In the genomic region with DNA sequence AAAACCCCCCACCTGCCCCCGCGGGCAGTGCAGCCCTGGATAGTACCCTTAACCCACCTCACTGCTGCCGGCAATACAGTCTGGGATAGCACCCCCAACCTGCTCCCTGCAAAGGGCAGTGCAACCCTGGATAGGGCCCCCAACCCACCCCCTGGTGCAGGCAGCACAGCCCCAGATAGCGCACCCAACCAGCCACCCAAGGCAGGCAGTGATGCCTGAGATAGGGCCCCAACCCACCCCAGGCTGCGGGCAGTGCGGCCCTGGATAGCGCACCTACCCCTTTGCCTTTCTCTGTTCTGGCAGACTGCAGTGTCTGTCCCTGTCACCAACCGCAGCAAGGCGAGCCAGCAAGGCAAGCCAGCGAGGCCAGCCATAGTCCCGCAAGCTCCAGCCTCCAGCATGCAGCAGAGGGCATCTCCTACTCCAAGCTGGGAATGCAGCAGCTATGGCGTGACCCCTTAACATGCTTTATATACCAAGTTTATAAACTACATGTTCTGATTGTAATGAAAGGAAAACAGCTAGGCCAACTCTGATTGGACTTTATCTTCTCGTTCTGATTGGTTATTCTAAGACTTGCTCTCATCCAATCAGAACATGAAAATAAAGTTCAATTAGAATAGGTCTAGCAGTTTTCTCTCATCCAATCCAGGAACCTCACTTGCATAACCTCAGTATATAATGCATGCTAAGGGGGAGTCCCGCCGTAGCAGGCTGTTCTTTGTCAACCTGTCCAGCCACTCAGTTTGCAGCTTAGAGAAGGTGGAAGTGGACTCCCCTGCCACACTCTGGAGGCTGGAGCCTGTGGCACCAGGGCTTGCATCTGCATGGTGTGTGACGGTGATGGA, we compare ENCODE assay signal across 24 cellular contexts. TPM values are rescaled to one million over a fixed set of nuclear protein-coding genes. Genes with fewer than 3 reads are reported as not detected.
DNase-seq lines count a peak whose midpoint lies in the region; ATAC-seq and TF ChIP-seq lines count a peak whose summit lies in the region.
"Had no signal": no experiment of that assay in that cellular context is flagged by ENCODE, and none has a peak within 500 bp of the region (broad histone marks: within the 10 kb centered on the region; RNA-seq: fewer than 3 reads in every experiment).

No MANE protein-coding gene starts in this region.

- H3K27ac Mint-ChIP-seq in stimulated activated naive B cell treated with anti-CD40 and anti-IgM and Interleukin-4, amounts not matched to agents 10 μg/mL and 1 μg/mL and 100 μg/mL, for 72 hours: no peak overlapping the region
- H3K27ac Mint-ChIP-seq: dendritic cell treated with granulocyte-macrophage colony-stimulating factor and Interleukin-4, amounts not matched to agents 40 ng/mL and 50 ng/mL, for 4 days had no signal

- no peaks in the 10 kb centered on the region for H3K36me3 Mint-ChIP-seq in stimulated activated naive B cell treated with anti-CD40 and anti-IgM and Interleukin-4, amounts not matched to agents 10 μg/mL and 1 μg/mL and 100 μg/mL, for 72 hours

- peaks cover 0 to 2% of the 10 kb centered on the region in 2 donors for H3K4me1 Mint-ChIP-seq in stimulated activated naive B cell treated with anti-CD40 and anti-IgM and Interleukin-4, amounts not matched to agents 10 μg/mL and 1 μg/mL and 100 μg/mL, for 72 hours

- peaks cover 4 to 5% of the 10 kb centered on the region in 2 donors for H3K27me3 Mint-ChIP-seq in stimulated activated naive B cell treated with anti-CD40 and anti-IgM and Interleukin-4, amounts not matched to agents 10 μg/mL and 1 μg/mL and 100 μg/mL, for 72 hours
- H3K27me3 Mint-ChIP-seq: dendritic cell treated with granulocyte-macrophage colony-stimulating factor and Interleukin-4, amounts not matched to agents 40 ng/mL and 50 ng/mL, for 4 days had no signal

- DNase-seq in DMS153 (lab: John Stamatoyannopoulos, UW): peak; percentile 30
- DNase-seq in DMS153 treated with DMSO at 0.1 percent for 48 hours (lab: John Stamatoyannopoulos, UW; ENCODE audit: unreplicated experiment): no peak
- DNase-seq in NCI-H2196 treated with DMSO at 0.1 percent for 48 hours (lab: John Stamatoyannopoulos, UW; ENCODE audit: unreplicated experiment): peak; percentile 31
- no peak for DNase-seq in stimulated activated naive B cell treated with anti-CD40 and anti-IgM and Interleukin-4, amounts not matched to agents 10 μg/mL and 1 μg/mL and 100 μg/mL, for 72 hours
- no peak for DNase-seq in NK-92 (lab: John Stamatoyannopoulos, UW; ENCODE audit: unreplicated experiment)
- no peak for DNase-seq in Right ventricle myocardium inferior (ENCODE audit: missing footprints)
- DNase-seq: activated CD4-positive, alpha-beta T cell treated with anti-CD3 and anti-CD28 coated beads, Interleukin-2, amount 50 U/mL, for 48 hours; activated gamma-delta T cell; amniotic stem cell; foreskin fibroblast; GOT3; islet precursor cell; NCI-H1105 treated with DMSO at 0.1 percent for 48 hours; NCI-H2081 treated with DMSO at 0.1 percent for 48 hours; NCI-H69; retina; uterus had no signal

- intact Hi-C loops in Right ventricle myocardium inferior (cut with DNase I): loop anchor here (10.0 kb wide), 1 partner anchor 175 kb away; no protein-coding TSS in a partner anchor

- no peaks in the 10 kb centered on the region for H3K9me3 Mint-ChIP-seq in stimulated activated naive B cell treated with anti-CD40 and anti-IgM and Interleukin-4, amounts not matched to agents 10 μg/mL and 1 μg/mL and 100 μg/mL, for 72 hours
- H3K9me3 Mint-ChIP-seq: dendritic cell treated with granulocyte-macrophage colony-stimulating factor and Interleukin-4, amounts not matched to agents 40 ng/mL and 50 ng/mL, for 4 days had no signal

- peak; percentile 80 for ATAC-seq in SK-N-SH treated with all-trans-retinoic acid at 6 μM for 48 hours
- peak; percentile 55 to 59 for ATAC-seq in stimulated activated naive B cell treated with anti-CD40 and anti-IgM and Interleukin-4, amounts not matched to agents 10 μg/mL and 1 μg/mL and 100 μg/mL, for 72 hours (replicated peaks)
- no peak for ATAC-seq in GM19452 (IDR thresholded peaks at IDR 0.05; ENCODE audit: unreplicated experiment)
- no peak for ATAC-seq in Right ventricle myocardium inferior

- no peak overlapping the region for H3K4me3 Mint-ChIP-seq in stimulated activated naive B cell treated with anti-CD40 and anti-IgM and Interleukin-4, amounts not matched to agents 10 μg/mL and 1 μg/mL and 100 μg/mL, for 72 hours
- H3K4me3 Mint-ChIP-seq: dendritic cell treated with granulocyte-macrophage colony-stimulating factor and Interleukin-4, amounts not matched to agents 40 ng/mL and 50 ng/mL, for 4 days had no signal

TF ChIP-seq in SK-N-SH treated with all-trans-retinoic acid at 6 μM for 48 hours, 23 proteins besides CTCF, POLR2A, EP300 and RAD21:
- no peak for TF ChIP-seq PATZ1 (CRISPR knock-in tag; IDR thresholded peaks at IDR 0.05; ENCODE audit: borderline replicate concordance)
- TF ChIP-seq RARB (CRISPR knock-in tag; IDR thresholded peaks at IDR 0.05): no peak
- no peak for TF ChIP-seq GLIS3 (CRISPR knock-in tag; IDR thresholded peaks at IDR 0.05)
- TF ChIP-seq, protein P1, sequence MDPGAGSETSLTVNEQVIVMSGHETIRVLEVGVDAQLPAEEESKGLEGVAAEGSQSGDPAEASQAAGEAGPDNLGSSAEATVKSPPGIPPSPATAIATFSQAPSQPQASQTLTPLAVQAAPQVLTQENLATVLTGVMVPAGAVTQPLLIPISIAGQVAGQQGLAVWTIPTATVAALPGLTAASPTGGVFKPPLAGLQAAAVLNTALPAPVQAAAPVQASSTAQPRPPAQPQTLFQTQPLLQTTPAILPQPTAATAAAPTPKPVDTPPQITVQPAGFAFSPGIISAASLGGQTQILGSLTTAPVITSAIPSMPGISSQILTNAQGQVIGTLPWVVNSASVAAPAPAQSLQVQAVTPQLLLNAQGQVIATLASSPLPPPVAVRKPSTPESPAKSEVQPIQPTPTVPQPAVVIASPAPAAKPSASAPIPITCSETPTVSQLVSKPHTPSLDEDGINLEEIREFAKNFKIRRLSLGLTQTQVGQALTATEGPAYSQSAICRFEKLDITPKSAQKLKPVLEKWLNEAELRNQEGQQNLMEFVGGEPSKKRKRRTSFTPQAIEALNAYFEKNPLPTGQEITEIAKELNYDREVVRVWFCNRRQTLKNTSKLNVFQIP (CRISPR knock-in tag; IDR thresholded peaks at IDR 0.05; ENCODE audit: borderline replicate concordance, low read depth): no peak
- TF ChIP-seq, protein P2, sequence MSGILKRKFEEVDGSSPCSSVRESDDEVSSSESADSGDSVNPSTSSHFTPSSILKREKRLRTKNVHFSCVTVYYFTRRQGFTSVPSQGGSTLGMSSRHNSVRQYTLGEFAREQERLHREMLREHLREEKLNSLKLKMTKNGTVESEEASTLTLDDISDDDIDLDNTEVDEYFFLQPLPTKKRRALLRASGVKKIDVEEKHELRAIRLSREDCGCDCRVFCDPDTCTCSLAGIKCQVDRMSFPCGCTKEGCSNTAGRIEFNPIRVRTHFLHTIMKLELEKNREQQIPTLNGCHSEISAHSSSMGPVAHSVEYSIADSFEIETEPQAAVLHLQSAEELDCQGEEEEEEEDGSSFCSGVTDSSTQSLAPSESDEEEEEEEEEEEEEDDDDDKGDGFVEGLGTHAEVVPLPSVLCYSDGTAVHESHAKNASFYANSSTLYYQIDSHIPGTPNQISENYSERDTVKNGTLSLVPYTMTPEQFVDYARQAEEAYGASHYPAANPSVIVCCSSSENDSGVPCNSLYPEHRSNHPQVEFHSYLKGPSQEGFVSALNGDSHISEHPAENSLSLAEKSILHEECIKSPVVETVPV (CRISPR knock-in tag; IDR thresholded peaks at IDR 0.05): no peak
- no peak for TF ChIP-seq ZFP3 (CRISPR knock-in tag; IDR thresholded peaks at IDR 0.05)
- no peak for TF ChIP-seq CSDC2 (CRISPR knock-in tag; IDR thresholded peaks at IDR 0.05)
- TF ChIP-seq ZNF70 (CRISPR knock-in tag; IDR thresholded peaks at IDR 0.05): no peak
- no peak for TF ChIP-seq ISL1 (CRISPR knock-in tag; IDR thresholded peaks at IDR 0.05)
- no peak for TF ChIP-seq CREB5 (CRISPR knock-in tag; IDR thresholded peaks at IDR 0.05; ENCODE audit: low read depth)
- TF ChIP-seq TCF4 (CRISPR knock-in tag; IDR thresholded peaks at IDR 0.05; ENCODE audit: borderline replicate concordance): no peak
- no peak for TF ChIP-seq ARNTL (CRISPR knock-in tag; IDR thresholded peaks at IDR 0.05; ENCODE audit: borderline replicate concordance, low read depth)
- TF ChIP-seq SNAI2 (CRISPR knock-in tag; IDR thresholded peaks at IDR 0.05): no peak
- TF ChIP-seq ESRRG (CRISPR knock-in tag; IDR thresholded peaks at IDR 0.05): no peak
- TF ChIP-seq TOX (CRISPR knock-in tag; IDR thresholded peaks at IDR 0.05; ENCODE audit: borderline replicate concordance): no peak
- TF ChIP-seq ZNF565 (CRISPR knock-in tag; conservative IDR thresholded peaks at IDR 0.05; ENCODE audit: low read depth): no peak
- TF ChIP-seq ZNF8 (CRISPR knock-in tag; IDR thresholded peaks at IDR 0.05): no peak
- TF ChIP-seq PPARA (CRISPR knock-in tag; IDR thresholded peaks at IDR 0.05; ENCODE audit: borderline replicate concordance): no peak

RNA-seq across cellular contexts. Expression of gene ANKRD62, which starts 34.1 kb away (rescaled TPM):
- total RNA-seq in Right ventricle myocardium inferior: not detected
- total RNA-seq: hepatocyte, HT-29, LHCN-M2, subcutaneous adipose tissue had no signal

Comparison
In these comparisons a context has a peak if more than half of its experiments do, and no peak if none do; other contexts are left out.
1. DNase-seq: peak in DMS153 (single experiment) and NCI-H2196 treated with DMSO at 0.1 percent for 48 hours (single experiment); none in DMS153 treated with DMSO at 0.1 percent for 48 hours (single experiment), stimulated activated naive B cell treated with anti-CD40 and anti-IgM and Interleukin-4, amounts not matched to agents 10 μg/mL and 1 μg/mL and 100 μg/mL, for 72 hours (single experiment), NK-92 (single experiment) and Right ventricle myocardium inferior (single experiment).
2. ATAC-seq: peak in SK-N-SH treated with all-trans-retinoic acid at 6 μM for 48 hours (single experiment) and stimulated activated naive B cell treated with anti-CD40 and anti-IgM and Interleukin-4, amounts not matched to agents 10 μg/mL and 1 μg/mL and 100 μg/mL, for 72 hours (2 of 2); none in GM19452 (single experiment) and Right ventricle myocardium inferior (single experiment).